ENCODE assay signal across 24 cellular contexts in the genomic region with DNA sequence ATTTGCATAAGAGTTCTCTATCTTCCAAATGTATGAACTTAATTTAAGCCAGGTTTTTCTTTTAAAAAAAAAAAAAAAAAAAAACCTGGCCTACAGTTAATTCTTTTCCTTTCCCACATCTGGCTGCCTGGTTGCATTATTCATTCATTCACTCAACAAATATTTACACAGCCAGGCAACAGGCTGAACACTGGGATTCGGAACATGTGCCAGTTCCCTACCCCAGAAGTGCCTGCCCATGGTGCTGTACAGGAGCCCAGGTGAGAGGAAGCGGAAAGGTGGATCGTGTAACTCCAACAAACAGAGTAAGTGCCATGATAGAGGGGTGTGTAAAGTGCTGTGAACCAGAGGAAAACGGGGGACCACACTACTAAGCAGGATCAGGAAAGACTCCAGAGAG.
DNase-seq lines count a peak whose midpoint lies in the region; ATAC-seq, FAIRE-seq and TF ChIP-seq lines count a peak whose summit lies in the region.
"Had no signal": no experiment of that assay in that cellular context is flagged by ENCODE, and none has a peak within 500 bp of the region (broad histone marks: within the 10 kb centered on the region; RNA-seq: fewer than 3 reads in every experiment).

No MANE protein-coding gene starts in this region.

- H3K4me2 ChIP-seq in A549, result peak overlapping the region; percentile 34; the same call in 2 of the 3 replicates
- H3K4me2 ChIP-seq: BLaER1, smooth muscle cell had no signal

- no peak for TF ChIP-seq RAD21 in A549 (conservative IDR thresholded peaks at IDR 0.05 in 1 of 2, IDR thresholded peaks at IDR 0.05 in 1 of 2)

- ATAC-seq in A549 (peak; percentile 54 to 61; a peak in 4 of 6 replicates), HG03378 (IDR thresholded peaks at IDR 0.05; ENCODE audit: unreplicated experiment) (no peak)
- ATAC-seq in activated T-helper 17 cell treated with anti-CD3 and anti-CD28 coated beads, Interleukin-2, amount 50 U/mL, for 72 hours (replicated peaks), result no peak
- ATAC-seq: esophagus mucosa; HCT116; natural killer cell treated with Interleukin-12 subunit alpha and Interleukin-12 subunit beta and Interleukin-15 and Interleukin-18, amount 100 ng/mL, for 72 hours had no signal

- DNase-seq in A549 (ENCODE audit: low read depth in 1 of 2, low spot score in 1 of 2), result no peak
- DNase-seq in AG20443 (ENCODE audit: low spot score), result peak; percentile 79
- DNase-seq in NCI-H69 (lab: John Stamatoyannopoulos, UW), result peak; percentile 85
- peak; percentile 41 for DNase-seq in fibroblast of the conjunctiva (ENCODE audit: low read depth)
- no peak for DNase-seq in activated effector memory CD4-positive, alpha-beta T cell treated with Interleukin-2 at 50 U/mL for 16 hours
- no peak for DNase-seq in Caco-2
- DNase-seq: activated CD4-positive, CD25-positive, alpha-beta regulatory T cell; GF-D8; heart right ventricle; NCI-H1436; NCI-H446 treated with DMSO at 0.1 percent for 48 hours; OCI-M1; stimulated activated CD4-positive, alpha-beta T cell treated with anti-CD3 and anti-CD28 coated beads, Interleukin-4, amount 100 ng/mL, for 4 hours; testis had no signal

- H3K9me3 Mint-ChIP-seq in activated T-helper 17 cell treated with anti-CD3 and anti-CD28 coated beads, Interleukin-2, amount 50 U/mL, for 72 hours, result no peaks in the 10 kb centered on the region
- H3K9me3 Mint-ChIP-seq in Caco-2 (ENCODE audit: unreplicated experiment), result no peaks in the 10 kb centered on the region
- H3K9me3 Mint-ChIP-seq: natural killer cell treated with Interleukin-12 subunit alpha and Interleukin-12 subunit beta and Interleukin-15 and Interleukin-18, amount 100 ng/mL, for 72 hours had no signal

- H3K36me3 Mint-ChIP-seq in activated T-helper 17 cell treated with anti-CD3 and anti-CD28 coated beads, Interleukin-2, amount 50 U/mL, for 72 hours (ENCODE audit: low read depth), result peaks cover 87% of the 10 kb centered on the region
- peaks cover 44% of the 10 kb centered on the region for H3K36me3 Mint-ChIP-seq in Caco-2 (ENCODE audit: insufficient read depth, unreplicated experiment)

- TF ChIP-seq EP300 in A549 (IDR thresholded peaks at IDR 0.05), result no peak

- H3K4me1 Mint-ChIP-seq in activated T-helper 17 cell treated with anti-CD3 and anti-CD28 coated beads, Interleukin-2, amount 50 U/mL, for 72 hours, result no peaks in the 10 kb centered on the region
- no peaks in the 10 kb centered on the region for H3K4me1 Mint-ChIP-seq in Caco-2 (ENCODE audit: low read depth, unreplicated experiment)

- no peaks in the 10 kb centered on the region for H3K27me3 ChIP-seq in Caco-2 (replicated peaks; ENCODE audit: control insufficient read depth, insufficient read depth, low read length)
- H3K27me3 ChIP-seq: BLaER1, cardiac muscle cell, heart right ventricle, testis had no signal

- peaks cover 15% of the 10 kb centered on the region for H3K4me1 ChIP-seq in A549
- no peaks in the 10 kb centered on the region for H3K4me1 ChIP-seq in Caco-2
- H3K4me1 ChIP-seq: testis had no signal

- H3K9me3 ChIP-seq in A549, result no peaks in the 10 kb centered on the region
- no peaks in the 10 kb centered on the region for H3K9me3 ChIP-seq in Caco-2
- H3K9me3 ChIP-seq: BLaER1, heart right ventricle, testis had no signal

- CTCF ChIA-PET in A549 (lab: Yijun Ruan, JAX), result interaction anchor here (0.7 to 1.0 kb wide), 2 partner anchors 9 to 958 kb away, joined by 3 to 4 read pairs; no protein-coding TSS in a partner anchor
- CTCF ChIA-PET in Caco-2 (lab: Charles Lee), result interaction anchor here (1.1 kb wide), 1 partner anchor 9 kb away, joined by 3 read pairs; no protein-coding TSS in a partner anchor

- H3K36me3 ChIP-seq in Caco-2 (ENCODE audit: control insufficient read depth, insufficient read depth, low read length), result 0 out of 2 replicates have a peak, but pooled peaks cover 1% of the 10 kb centered on the region

- no peak overlapping the region for H3K4me3 ChIP-seq in A549
- no peak overlapping the region for H3K4me3 ChIP-seq in Caco-2 (ENCODE audit: low read depth, low read length)
- H3K4me3 ChIP-seq: BLaER1, cardiac muscle cell, heart right ventricle, smooth muscle cell, testis had no signal

- FAIRE-seq in A549 (lab: Jason Lieb, UNC), result no peak
- FAIRE-seq: GM12892 had no signal

- TF ChIP-seq CTCF in A549 (IDR thresholded peaks at IDR 0.05) (no peak), Caco-2 (IDR thresholded peaks at IDR 0.05; ENCODE audit: insufficient read depth in 1 of 2, low read depth in 1 of 2, low read length in 1 of 2, severe bottlenecking in 1 of 2, unreplicated experiment in 1 of 2) (no peak)

- no TSS peak for BruUV-seq in Caco-2 (replicated peaks; lab: Mats Ljungman, UMichigan)

- no peak overlapping the region for H3K27ac Mint-ChIP-seq in activated T-helper 17 cell treated with anti-CD3 and anti-CD28 coated beads, Interleukin-2, amount 50 U/mL, for 72 hours
- H3K27ac Mint-ChIP-seq in Caco-2 (ENCODE audit: unreplicated experiment), result no peak overlapping the region
- H3K27ac Mint-ChIP-seq: natural killer cell treated with Interleukin-12 subunit alpha and Interleukin-12 subunit beta and Interleukin-15 and Interleukin-18, amount 100 ng/mL, for 72 hours; progenitor cell of endocrine pancreas had no signal

- 65% methylated on average over 4 of the region's 4 CpGs for WGBS in A549 (ENCODE audit: missing lambda C conversion rate)

- 0 out of 6 replicates have a peak overlapping the region, but pooled peaks of 1 of the 2 experiments have one; percentile 14 for H3K27ac ChIP-seq in A549
- H3K27ac ChIP-seq: BLaER1, cardiac muscle cell, heart right ventricle, testis had no signal

- POLR2A ChIA-PET in A549 (lab: Yijun Ruan, JAX) (no interaction called here), Caco-2 (lab: Charles Lee) (no interaction called here)

- no peak for TF ChIP-seq POLR2A in A549 (IDR thresholded peaks at IDR 0.05; ENCODE audit: low read length)

- H3K4me3 Mint-ChIP-seq in activated T-helper 17 cell treated with anti-CD3 and anti-CD28 coated beads, Interleukin-2, amount 50 U/mL, for 72 hours, result no peak overlapping the region
- H3K4me3 Mint-ChIP-seq in Caco-2 (ENCODE audit: unreplicated experiment), result no peak overlapping the region
- H3K4me3 Mint-ChIP-seq: natural killer cell treated with Interleukin-12 subunit alpha and Interleukin-12 subunit beta and Interleukin-15 and Interleukin-18, amount 100 ng/mL, for 72 hours had no signal

- intact Hi-C loops in Caco-2 (cut with micrococcal nuclease; ENCODE audit: unreplicated experiment), result no loop called here

- no peaks in the 10 kb centered on the region for H3K27me3 Mint-ChIP-seq in activated T-helper 17 cell treated with anti-CD3 and anti-CD28 coated beads, Interleukin-2, amount 50 U/mL, for 72 hours
- no peaks in the 10 kb centered on the region for H3K27me3 Mint-ChIP-seq in Caco-2 (ENCODE audit: insufficient read depth, unreplicated experiment)
- H3K27me3 Mint-ChIP-seq: natural killer cell treated with Interleukin-12 subunit alpha and Interleukin-12 subunit beta and Interleukin-15 and Interleukin-18, amount 100 ng/mL, for 72 hours; progenitor cell of endocrine pancreas had no signal

TF ChIP-seq in A549, 52 proteins besides CTCF, POLR2A, EP300 and RAD21:
- no peak for TF ChIP-seq HEYL (CRISPR knock-in tag; IDR thresholded peaks at IDR 0.05)
- TF ChIP-seq HMGXB4 (CRISPR knock-in tag; IDR thresholded peaks at IDR 0.05; ENCODE audit: borderline replicate concordance), result no peak
- no peak for TF ChIP-seq ZC3H11A (IDR thresholded peaks at IDR 0.05)
- no peak for TF ChIP-seq TFCP2L1 (CRISPR knock-in tag; IDR thresholded peaks at IDR 0.05)
- no peak for TF ChIP-seq MAFK (IDR thresholded peaks at IDR 0.05; ENCODE audit: partially characterized antibody)

Comparison
In these comparisons a context has a peak if more than half of its experiments do, and no peak if none do; other contexts are left out.
1. ATAC-seq: peak in A549 (2 of 2); none in activated T-helper 17 cell treated with anti-CD3 and anti-CD28 coated beads, Interleukin-2, amount 50 U/mL, for 72 hours (single experiment) and HG03378 (single experiment).
2. DNase-seq: peak in AG20443 (single experiment), NCI-H69 (single experiment) and fibroblast of the conjunctiva (single experiment); none in A549 (0 of 2), activated effector memory CD4-positive, alpha-beta T cell treated with Interleukin-2 at 50 U/mL for 16 hours (single experiment) and Caco-2 (0 of 2).